25 cellular contexts compared by ENCODE assay signal in the genomic region with DNA sequence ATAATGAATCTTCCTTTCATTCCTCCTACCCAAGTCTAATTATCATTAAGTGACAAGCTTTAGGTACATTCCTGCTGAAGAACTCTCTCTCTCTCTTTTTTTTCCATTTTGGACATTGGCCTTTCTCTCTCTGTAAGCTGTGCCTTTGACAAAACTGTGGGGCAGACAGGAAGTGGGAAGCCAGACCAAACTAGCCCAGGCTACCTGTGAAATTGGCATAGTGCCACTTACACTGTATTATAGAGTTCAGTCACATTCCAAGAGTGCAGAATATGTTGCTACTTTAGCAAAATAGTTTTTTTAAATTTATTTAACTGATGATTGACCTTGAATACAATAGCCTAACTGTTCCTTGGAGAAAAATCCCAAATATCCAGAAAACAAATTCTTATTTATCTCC.
A peak's percentile ranks its signal among the peaks of the same experiment; 100 is the strongest.
DNase-seq lines count a peak whose midpoint lies in the region; ATAC-seq, FAIRE-seq and TF ChIP-seq lines count a peak whose summit lies in the region.
"Had no signal": no experiment of that assay in that cellular context is flagged by ENCODE, and none has a peak within 500 bp of the region (broad histone marks: within the 10 kb centered on the region; RNA-seq: fewer than 3 reads in every experiment).

No MANE protein-coding gene starts in this region.

- H3K4me1 Mint-ChIP-seq in MCF 10A (ENCODE audit: insufficient read depth, unreplicated experiment) (peaks cover 5% of the 10 kb centered on the region), endodermal cell (no peaks in the 10 kb centered on the region)
- H3K4me1 Mint-ChIP-seq: CD4-positive, CD25-positive, alpha-beta regulatory T cell; H9; T-cell had no signal

- H3K27me3 ChIP-seq in breast epithelium: no peaks in the 10 kb centered on the region
- no peaks in the 10 kb centered on the region for H3K27me3 ChIP-seq in RWPE2 (ENCODE audit: insufficient read depth, poor library complexity, severe bottlenecking)
- H3K27me3 ChIP-seq in endodermal cell (ENCODE audit: control insufficient read depth, insufficient read depth, low read length, poor library complexity, severe bottlenecking): no peaks in the 10 kb centered on the region
- H3K27me3 ChIP-seq: BE2C had no signal

- DNase-seq in MCF 10A (ENCODE audit: unreplicated experiment): peak; percentile 34
- no peak for DNase-seq in breast epithelium (ENCODE audit: low spot score in 2 of 2)
- no peak for DNase-seq in RWPE2 (ENCODE audit: low spot score)
- DNase-seq in iPS-NIHi11 (ENCODE audit: low spot score): peak; percentile 18
- DNase-seq in urothelium cell line (ENCODE audit: low spot score): peak; percentile 49
- DNase-seq in T1000 (lab: John Stamatoyannopoulos, UW): no peak
- no peak for DNase-seq in D341Med (ENCODE audit: low spot score)
- no peak for DNase-seq in endodermal cell
- DNase-seq: BE2C; CD4-positive, CD25-positive, alpha-beta regulatory T cell; DND-41; H9; IMR-90; Karpas-422; MM.1S; NCI-H1092; NCI-H1436 treated with DMSO at 0.1 percent for 48 hours; NCI-H2081 treated with DMSO at 0.1 percent for 48 hours; NCI-H524; T-cell had no signal

- no TSS peak for BruUV-seq in MCF 10A (replicated peaks; lab: Mats Ljungman, UMichigan)

- CTCF ChIA-PET in MCF 10A (lab: Yijun Ruan, JAX): no interaction called here

- H3K36me3 Mint-ChIP-seq in MCF 10A (ENCODE audit: insufficient read depth, unreplicated experiment) (no peaks in the 10 kb centered on the region), endodermal cell (ENCODE audit: low read depth) (no peaks in the 10 kb centered on the region)
- H3K36me3 Mint-ChIP-seq: CD4-positive, CD25-positive, alpha-beta regulatory T cell; T-cell had no signal

- H3K36me3 ChIP-seq in breast epithelium (no peaks in the 10 kb centered on the region), RWPE2 (ENCODE audit: low read depth) (no peaks in the 10 kb centered on the region), endodermal cell (ENCODE audit: control insufficient read depth, insufficient read depth, low read length) (no peaks in the 10 kb centered on the region)
- H3K36me3 ChIP-seq: BE2C had no signal

- no peak for TF ChIP-seq POLR2A in breast epithelium (IDR thresholded peaks at IDR 0.05)

- intact Hi-C loops in MCF 10A (cut with micrococcal nuclease): no loop called here
- intact Hi-C loops in breast epithelium (cut with DNase I; ENCODE audit: low total_unique reads): no loop called here

- FAIRE-seq in urothelium cell line (lab: Jason Lieb, UNC): no peak
- FAIRE-seq: A204.1, HTR-8/SVneo had no signal

- POLR2A ChIA-PET in MCF 10A (lab: Yijun Ruan, JAX): interaction anchor here (0.6 to 1.6 kb wide), 6 partner anchors 16 to 538 kb away, joined by 3 to 5 read pairs (median 4); no protein-coding TSS in a partner anchor

- H3K27me3 Mint-ChIP-seq in MCF 10A (ENCODE audit: insufficient read depth, unreplicated experiment): no peaks in the 10 kb centered on the region
- no peaks in the 10 kb centered on the region for H3K27me3 Mint-ChIP-seq in endodermal cell (ENCODE audit: insufficient read depth)
- H3K27me3 Mint-ChIP-seq: CD4-positive, CD25-positive, alpha-beta regulatory T cell; T-cell had no signal

- H3K4me3 Mint-ChIP-seq in MCF 10A (ENCODE audit: unreplicated experiment) (no peak overlapping the region), endodermal cell (no peak overlapping the region)
- H3K4me3 Mint-ChIP-seq: CD4-positive, CD25-positive, alpha-beta regulatory T cell; H9; T-cell had no signal

- H3K27ac ChIP-seq in breast epithelium: no peak overlapping the region
- peak overlapping the region; percentile 29 for H3K27ac ChIP-seq in RWPE2 (ENCODE audit: poor library complexity, severe bottlenecking)
- H3K27ac ChIP-seq in endodermal cell (ENCODE audit: low read depth, low read length): no peak overlapping the region
- H3K27ac ChIP-seq: HL-60 had no signal

- H3K4me1 ChIP-seq in breast epithelium: no peaks in the 10 kb centered on the region
- peaks cover 8% of the 10 kb centered on the region for H3K4me1 ChIP-seq in RWPE2 (ENCODE audit: insufficient read depth, poor library complexity, severe bottlenecking)
- no peaks in the 10 kb centered on the region for H3K4me1 ChIP-seq in endodermal cell (ENCODE audit: control insufficient read depth, insufficient read depth, low read length)
- H3K4me1 ChIP-seq: BE2C had no signal

- ATAC-seq in RWPE2 (ENCODE audit: low read depth): peak; percentile 69; the same call in 2 of the 3 replicates
- ATAC-seq: Panc1, Right ventricle myocardium inferior, T-cell had no signal

- H3K9ac ChIP-seq in endodermal cell (ENCODE audit: extremely low read depth, low read length, poor library complexity, severe bottlenecking): no peak overlapping the region

- TF ChIP-seq CTCF in MCF 10A (IDR thresholded peaks at IDR 0.05; ENCODE audit: unreplicated experiment) (no peak), breast epithelium (IDR thresholded peaks at IDR 0.05) (no peak), RWPE2 (IDR thresholded peaks at IDR 0.05; ENCODE audit: poor library complexity, severe bottlenecking) (no peak), endodermal cell (conservative IDR thresholded peaks at IDR 0.05) (no peak)

- no peak overlapping the region for H3K27ac Mint-ChIP-seq in MCF 10A (ENCODE audit: low read depth, unreplicated experiment)
- H3K27ac Mint-ChIP-seq in endodermal cell: no peak overlapping the region
- H3K27ac Mint-ChIP-seq: CD4-positive, CD25-positive, alpha-beta regulatory T cell; H9; T-cell had no signal

- no peaks in the 10 kb centered on the region for H3K9me3 ChIP-seq in breast epithelium
- no peaks in the 10 kb centered on the region for H3K9me3 ChIP-seq in RWPE2 (ENCODE audit: severe bottlenecking)
- no peaks in the 10 kb centered on the region for H3K9me3 ChIP-seq in endodermal cell (ENCODE audit: control insufficient read depth, low read length)
- H3K9me3 ChIP-seq: BE2C had no signal

- H3K4me3 ChIP-seq in breast epithelium (no peak overlapping the region), RWPE2 (ENCODE audit: severe bottlenecking) (no peak overlapping the region), endodermal cell (ENCODE audit: low read length) (no peak overlapping the region)

- H3K9me3 Mint-ChIP-seq in MCF 10A (ENCODE audit: unreplicated experiment) (peaks cover 7% of the 10 kb centered on the region), endodermal cell (no peaks in the 10 kb centered on the region)
- H3K9me3 Mint-ChIP-seq: H9 had no signal

Comparison
In these comparisons a context has a peak if more than half of its experiments do, and no peak if none do; other contexts are left out.
1. DNase-seq: peak in MCF 10A (single experiment), iPS-NIHi11 (single experiment) and urothelium cell line (single experiment); none in breast epithelium (0 of 2), RWPE2 (single experiment), T1000 (single experiment), D341Med (single experiment) and endodermal cell (single experiment).